ENCODE assay signal across 15 cellular contexts in the genomic region with DNA sequence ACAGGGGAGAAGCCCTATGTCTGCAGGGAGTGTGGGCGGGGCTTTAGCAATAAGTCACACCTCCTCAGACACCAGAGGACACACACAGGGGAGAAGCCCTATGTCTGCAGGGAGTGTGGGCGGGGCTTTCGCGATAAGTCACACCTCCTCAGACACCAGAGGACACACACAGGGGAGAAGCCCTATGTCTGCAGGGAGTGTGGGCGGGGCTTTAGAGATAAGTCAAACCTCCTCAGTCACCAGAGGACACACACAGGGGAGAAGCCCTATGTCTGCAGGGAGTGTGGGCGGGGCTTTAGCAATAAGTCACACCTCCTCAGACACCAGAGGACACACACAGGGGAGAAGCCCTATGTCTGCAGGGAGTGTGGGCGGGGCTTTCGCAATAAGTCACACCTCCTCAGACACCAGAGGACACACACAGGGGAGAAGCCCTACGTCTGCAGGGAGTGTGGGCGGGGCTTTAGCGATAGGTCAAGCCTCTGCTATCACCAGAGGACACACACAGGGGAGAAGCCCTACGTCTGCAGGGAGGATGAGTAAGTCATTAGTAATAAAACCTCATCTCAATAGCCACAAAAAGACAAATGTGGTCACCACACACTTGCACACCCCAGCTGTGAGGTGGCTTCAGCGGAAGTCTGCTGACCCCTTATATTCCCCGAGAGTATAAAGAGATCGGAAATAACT. TPM values are rescaled to one million over a fixed set of nuclear protein-coding genes. Genes with fewer than 3 reads are reported as not detected.
"Had no signal": no experiment of that assay in that cellular context is flagged by ENCODE, and none has a peak within 500 bp of the region (broad histone marks: within the 10 kb centered on the region; RNA-seq: fewer than 3 reads in every experiment).

No MANE protein-coding gene starts in this region.

RNA-seq across cellular contexts. Expression of a gene that starts 20.0 kb away (rescaled TPM):
- total RNA-seq: activated CD4-positive, alpha-beta memory T cell treated with anti-CD3 and anti-CD28 coated beads for 36 hours; activated CD4-positive, alpha-beta T cell treated with anti-CD3 and anti-CD28 coated beads for 36 hours; activated CD8-positive, alpha-beta memory T cell treated with anti-CD3 and anti-CD28 coated beads, Interleukin-2, amount 10 ng/mL, durations not matched to agents 7 days and 5 days; activated naive CD4-positive, alpha-beta T cell treated with anti-CD3 and anti-CD28 coated beads for 36 hours; activated T-helper 2 cell treated with anti-CD3 and anti-CD28 coated beads, Interferon-gamma antibody, Interleukin-2, Interleukin-4, amounts not matched to agents 10 μg/mL and 5 μg/mL and 100 μg/mL, durations not matched to agents 14 hours and 24 hours and 36 hours; aorta; fibroblast of lung; frontal cortex; heart left ventricle; lower leg skin; mesenteric fat pad; natural killer cell treated with Interleukin-12 subunit alpha and Interleukin-12 subunit beta and Interleukin-15 and Interleukin-18, amount 100 ng/mL, for 72 hours; thoracic aorta; ureter had no signal
- polyA plus RNA-seq: fibroblast of lung, heart left ventricle, immature natural killer cell had no signal
